In the genomic region with DNA sequence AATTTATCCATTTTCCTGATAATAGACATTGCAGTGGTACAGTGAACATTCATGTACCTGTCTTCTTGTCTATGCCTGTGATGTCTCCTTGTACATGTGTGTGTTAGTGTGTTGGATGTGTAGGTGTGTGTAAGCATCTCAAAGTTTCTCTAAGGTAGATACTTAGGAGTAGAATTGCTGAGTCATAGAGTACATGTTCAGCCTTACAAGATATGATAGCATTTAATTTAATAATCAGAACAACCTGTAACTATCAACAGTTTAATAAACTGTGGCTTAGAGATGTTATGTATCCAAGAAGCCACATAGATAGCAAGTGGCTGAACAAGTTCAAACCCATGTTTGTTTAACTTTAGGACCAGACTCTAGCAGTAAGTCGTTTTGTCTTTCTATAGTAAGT, we compare ENCODE assay signal across 19 cellular contexts.
"Had no signal": no experiment of that assay in that cellular context is flagged by ENCODE, and none has a peak within 500 bp of the region (broad histone marks: within the 10 kb centered on the region; RNA-seq: fewer than 3 reads in every experiment).

No MANE protein-coding gene starts in this region.

- H3K4me3 ChIP-seq: ascending aorta, hepatocyte, left lung, lung, sigmoid colon, upper lobe of right lung had no signal

- H3K27ac ChIP-seq: ascending aorta, hepatocyte, left lung, sigmoid colon, upper lobe of right lung had no signal

- H3K27me3 ChIP-seq: ascending aorta, hepatocyte, left lung, sigmoid colon, upper lobe of right lung had no signal

- DNase-seq: activated CD4-positive, alpha-beta T cell treated with anti-CD3 and anti-CD28 coated beads for 36 hours; activated CD4-positive, alpha-beta T cell treated with anti-CD3 and anti-CD28 coated beads, Interleukin-2, amount 50 U/mL, for 4 hours; activated naive CD4-positive, alpha-beta T cell treated with Interleukin-2 at 50 U/mL for 16 hours; activated T-cell treated with anti-CD3 and anti-CD28 coated beads, Interleukin-2, amount 50 U/mL, for 48 hours; central memory CD4-positive, alpha-beta T cell; dermis blood vessel endothelial cell; effector CD8-positive, alpha-beta T cell; foreskin melanocyte; kidney glomerular epithelial cell; left lung; naive B cell; sigmoid colon; stimulated activated CD4-positive, alpha-beta T cell treated with anti-CD3 and anti-CD28 coated beads, Interleukin-4, amount 100 ng/mL, for 1 hour; stimulated activated naive CD8-positive, alpha-beta T cell treated with anti-CD3 and anti-CD28 coated beads, Interleukin-15, Interleukin-2, amounts not matched to agents 100 U/mL and 50 U/mL, for 24 hours; upper lobe of right lung had no signal

- FAIRE-seq: TTC549 had no signal

- H3K36me3 ChIP-seq: ascending aorta, left lung, sigmoid colon, upper lobe of right lung had no signal

- H3K4me2 ChIP-seq: hepatocyte had no signal

- H3K4me1 ChIP-seq: left lung had no signal

- ATAC-seq: activated CD4-positive, alpha-beta T cell treated with anti-CD3 and anti-CD28 coated beads for 36 hours; left lung; stimulated activated naive CD8-positive, alpha-beta T cell treated with anti-CD3 and anti-CD28 coated beads, Interleukin-15, Interleukin-2, amounts not matched to agents 100 U/mL and 50 U/mL, for 24 hours; upper lobe of right lung had no signal

- H3K9me3 ChIP-seq: ascending aorta, left lung, sigmoid colon, upper lobe of right lung had no signal

- H2AFZ ChIP-seq: hepatocyte had no signal
